ENCODE assay signal across 30 cellular contexts in the genomic region with DNA sequence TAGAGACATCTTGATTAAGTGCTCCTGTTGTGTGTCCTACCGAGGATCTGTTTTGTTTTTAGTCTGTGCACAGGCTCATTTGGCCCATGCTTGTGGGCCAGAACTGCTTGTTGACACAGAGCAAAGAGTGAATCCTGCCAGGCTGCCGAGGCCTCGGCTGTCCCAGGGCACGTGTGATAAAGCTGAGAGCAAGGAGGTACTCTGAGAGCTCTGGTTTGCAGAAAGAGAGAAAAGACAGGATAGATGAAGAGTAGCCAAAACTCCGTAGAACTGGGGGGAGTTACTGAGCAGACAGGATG.
DNase-seq lines count a peak whose midpoint lies in the region; ATAC-seq and TF ChIP-seq lines count a peak whose summit lies in the region.
"Had no signal": no experiment of that assay in that cellular context is flagged by ENCODE, and none has a peak within 500 bp of the region (broad histone marks: within the 10 kb centered on the region; RNA-seq: fewer than 3 reads in every experiment).

No MANE protein-coding gene starts in this region.

- peaks cover 6% of the 10 kb centered on the region for H3K36me3 Mint-ChIP-seq in glutamatergic neuron (ENCODE audit: unreplicated experiment)

- TF ChIP-seq POLR2A in heart left ventricle (IDR thresholded peaks at IDR 0.05) (no peak), right lobe of liver (IDR thresholded peaks at IDR 0.05) (no peak), thyroid gland (IDR thresholded peaks at IDR 0.05) (no peak)

- H3K4me3 Mint-ChIP-seq in glutamatergic neuron (ENCODE audit: unreplicated experiment): no peak overlapping the region
- H3K4me3 Mint-ChIP-seq: HFFc6 had no signal

- H3K27ac Mint-ChIP-seq in glutamatergic neuron (ENCODE audit: unreplicated experiment): no peak overlapping the region
- H3K27ac Mint-ChIP-seq: HFFc6 had no signal

- intact Hi-C loops in heart left ventricle (cut with DNase I): loop anchor here in 1 of 10 donors (5.0 kb wide), 1 partner anchor 66 kb away; no protein-coding TSS in a partner anchor
- intact Hi-C loops in right lobe of liver (cut with DNase I): no loop called here
- intact Hi-C loops in thyroid gland (cut with DNase I): no loop called here

- no peaks in the 10 kb centered on the region for H3K27me3 ChIP-seq in heart left ventricle
- no peaks in the 10 kb centered on the region for H3K27me3 ChIP-seq in right lobe of liver
- H3K27me3 ChIP-seq in thyroid gland: no peaks in the 10 kb centered on the region
- H3K27me3 ChIP-seq: suprapubic skin had no signal

- TF ChIP-seq CTCF in heart left ventricle (IDR thresholded peaks at IDR 0.05) (no peak), right lobe of liver (IDR thresholded peaks at IDR 0.05) (no peak), thyroid gland (IDR thresholded peaks at IDR 0.05) (no peak), glutamatergic neuron (IDR thresholded peaks at IDR 0.05; ENCODE audit: partially characterized antibody, unreplicated experiment) (no peak)

- H3K27ac ChIP-seq in heart left ventricle (peak overlapping the region in 10 of 12 donors; percentile 12 to 73 (median 40)), right lobe of liver (no peak overlapping the region), thyroid gland (peak overlapping the region in 1 of 3 donors; percentile 12)
- H3K27ac ChIP-seq: epithelial cell of prostate, KMS-11, suprapubic skin had no signal

- H3K36me3 ChIP-seq in heart left ventricle: no peaks in the 10 kb centered on the region
- no peaks in the 10 kb centered on the region for H3K36me3 ChIP-seq in right lobe of liver
- no peaks in the 10 kb centered on the region for H3K36me3 ChIP-seq in thyroid gland
- H3K36me3 ChIP-seq: suprapubic skin had no signal

- DNase-seq in activated T-cell treated with anti-CD3 and anti-CD28 coated beads, Interleukin-2, amount 50 U/mL, for 48 hours: peak; percentile 11 to 13
- DNase-seq in activated T-cell treated with anti-CD3 and anti-CD28 coated beads for 4 hours (no peak), heart left ventricle (peak in 1 of 5 donors; percentile 63), right lobe of liver (peak; percentile 54 to 76 (median 72)), thyroid gland (peak; percentile 40 to 61), NCI-H2029 (lab: John Stamatoyannopoulos, UW) (no peak), glutamatergic neuron (no peak)
- no peak for DNase-seq in stimulated activated CD4-positive, alpha-beta T cell treated with anti-CD3 and anti-CD28 coated beads, Interleukin-4, amount 100 ng/mL, for 4 hours
- DNase-seq: 8988T; activated CD4-positive, alpha-beta T cell treated with anti-CD3 and anti-CD28 coated beads, Interleukin-2, amount 50 U/mL, for 48 hours; activated CD4-positive, CD25-positive, alpha-beta regulatory T cell; activated CD8-positive, alpha-beta memory T cell treated with anti-CD3 and anti-CD28 coated beads, Interleukin-2, amount 50 U/mL, for 48 hours; CD4-positive, CD25-positive, alpha-beta regulatory T cell; cerebellar nuclear complex; effector CD4-positive, alpha-beta T cell; EL; GOT3; HFFc6; kidney glomerular epithelial cell; mesenchymal stem cell; MM.1S; NCI-H2029 treated with DMSO at 0.1 percent for 48 hours; NCI-H2227 treated with DMSO at 0.1 percent for 48 hours; NCI-H774; stimulated activated CD4-positive, alpha-beta T cell treated with anti-CD3 and anti-CD28 coated beads, Interleukin-2, amount 100 ng/mL, for 24 hours; T-helper 1 cell had no signal

- H3K9me3 Mint-ChIP-seq in glutamatergic neuron (ENCODE audit: unreplicated experiment): no peaks in the 10 kb centered on the region
- H3K9me3 Mint-ChIP-seq: CD4-positive, CD25-positive, alpha-beta regulatory T cell had no signal

- H3K4me1 Mint-ChIP-seq in glutamatergic neuron (ENCODE audit: low read depth, unreplicated experiment): no peaks in the 10 kb centered on the region

- no peaks in the 10 kb centered on the region for H3K27me3 Mint-ChIP-seq in glutamatergic neuron (ENCODE audit: unreplicated experiment)
- H3K27me3 Mint-ChIP-seq: CD4-positive, CD25-positive, alpha-beta regulatory T cell had no signal

- ATAC-seq in heart left ventricle (peak; percentile 50 to 66 (median 59)), right lobe of liver (peak; percentile 86 to 95 (median 89))
- ATAC-seq: GM12878 had no signal

- H3K4me1 ChIP-seq in heart left ventricle: peaks cover 3 to 78% (median 27%) of the 10 kb centered on the region in 12 donors
- H3K4me1 ChIP-seq in right lobe of liver: peaks cover 0 to 17% (median 5%) of the 10 kb centered on the region in 4 donors
- peaks cover 13 to 30% of the 10 kb centered on the region in 2 donors for H3K4me1 ChIP-seq in thyroid gland

- H3K9me3 ChIP-seq in heart left ventricle (no peaks in the 10 kb centered on the region), right lobe of liver (no peaks in the 10 kb centered on the region), thyroid gland (no peaks in the 10 kb centered on the region)
- H3K9me3 ChIP-seq: suprapubic skin had no signal

- no peak overlapping the region for H3K4me3 ChIP-seq in heart left ventricle
- H3K4me3 ChIP-seq in right lobe of liver: no peak overlapping the region
- no peak overlapping the region for H3K4me3 ChIP-seq in thyroid gland (replicated peaks in 1 of 3)
- H3K4me3 ChIP-seq: GM12878, suprapubic skin had no signal

- WGBS in heart left ventricle, 4 donors: 36 to 65% (median 52%) methylated on average over 5 of the region's 5 CpGs
- 22% methylated on average over 4 of the region's 5 CpGs for WGBS in right lobe of liver (ENCODE audit: insufficient coverage, low coverage, low lambda C conversion rate, missing lambda C conversion rate)
- WGBS in thyroid gland, 2 donors: 48 to 55% methylated on average over 5 of the region's 5 CpGs

Comparison
In these comparisons a context has a peak if more than half of its experiments do, and no peak if none do; other contexts are left out.
1. DNase-seq: peak in activated T-cell treated with anti-CD3 and anti-CD28 coated beads, Interleukin-2, amount 50 U/mL, for 48 hours (2 of 2), right lobe of liver (3 of 3) and thyroid gland (2 of 2); none in activated T-cell treated with anti-CD3 and anti-CD28 coated beads for 4 hours (single experiment), NCI-H2029 (single experiment), glutamatergic neuron (single experiment) and stimulated activated CD4-positive, alpha-beta T cell treated with anti-CD3 and anti-CD28 coated beads, Interleukin-4, amount 100 ng/mL, for 4 hours (0 of 2).
2. H3K27ac ChIP-seq: peak in heart left ventricle (10 of 12); none in right lobe of liver (0 of 3).